ENCODE assay signal across 10 cellular contexts in the genomic region with DNA sequence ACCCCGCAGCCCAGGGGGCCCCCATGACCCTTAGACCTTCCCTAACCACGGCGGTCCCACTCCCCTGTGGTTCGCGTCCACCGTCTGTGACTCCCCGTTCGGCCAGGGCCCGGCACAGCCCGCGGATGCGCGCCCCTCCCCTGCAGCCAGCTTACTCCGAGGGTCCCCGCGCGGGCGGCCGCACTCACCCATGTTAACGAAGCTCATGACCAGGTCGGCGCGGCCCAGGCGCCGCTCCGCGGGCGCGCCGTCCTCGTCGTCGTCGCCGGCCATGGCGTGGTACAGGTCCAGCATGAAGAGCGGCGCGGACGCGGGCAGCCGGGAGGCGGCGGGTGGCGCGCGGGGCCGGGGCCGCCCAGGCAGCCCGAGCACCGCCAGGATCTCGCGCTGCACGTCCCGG. TPM values are rescaled to one million over a fixed set of nuclear protein-coding genes. Genes with fewer than 3 reads are reported as not detected.
A peak's percentile ranks its signal among the peaks of the same experiment; 100 is the strongest.
DNase-seq lines count a peak whose midpoint lies in the region; ATAC-seq, FAIRE-seq and TF ChIP-seq lines count a peak whose summit lies in the region.
"Not testable (repeated sequence)": the region's sequence is repeated elsewhere in the genome, so short reads cannot be mapped to it uniquely, and the experiment has no call there.
"Had no signal": no experiment of that assay in that cellular context is flagged by ENCODE, and none has a peak within 500 bp of the region (broad histone marks: within the 10 kb centered on the region; RNA-seq: fewer than 3 reads in every experiment).

No MANE protein-coding gene starts in this region.

- intact Hi-C loops in activated T-helper 2 cell treated with anti-CD3 and anti-CD28 coated beads, Interferon-gamma antibody, Interleukin-2, Interleukin-4, amounts not matched to agents 10 μg/mL and 5 μg/mL and 100 μg/mL, durations not matched to agents 14 hours and 24 hours and 36 hours (cut with micrococcal nuclease); endothelial cell of umbilical vein (cut with micrococcal nuclease): not testable (repeated sequence)

- not testable (repeated sequence) for H2AFZ ChIP-seq in MM.1S (ENCODE audit: low read length); endothelial cell of umbilical vein (ENCODE audit: low read depth, low read length)

- not testable (repeated sequence) for H3K36me3 ChIP-seq in BLaER1; MM.1S (replicated peaks; ENCODE audit: insufficient read depth, low read length); endothelial cell of umbilical vein (ENCODE audit: control insufficient read depth in 2 of 2, extremely low read depth in 1 of 2, insufficient read depth in 2 of 2, low read length in 2 of 2); small intestine (ENCODE audit: control insufficient read depth in 2 of 2, insufficient read depth in 2 of 2, low read length in 2 of 2)

- H3K36me3 Mint-ChIP-seq in T-cell; activated T-helper 2 cell treated with anti-CD3 and anti-CD28 coated beads, Interferon-gamma antibody, Interleukin-2, Interleukin-4, amounts not matched to agents 10 μg/mL and 5 μg/mL and 100 μg/mL, durations not matched to agents 14 hours and 24 hours and 36 hours (ENCODE audit: low read depth); mesothelial cell of epicardium: not testable (repeated sequence)

- DNase-seq in MM.1S; T-cell; activated T-helper 2 cell treated with anti-CD3 and anti-CD28 coated beads, Interferon-gamma antibody, Interleukin-2, Interleukin-4, amounts not matched to agents 10 μg/mL and 5 μg/mL and 100 μg/mL, durations not matched to agents 14 hours and 24 hours and 36 hours (ENCODE audit: low spot score); endothelial cell of umbilical vein (ENCODE audit: low read depth, low spot score); mesothelial cell of epicardium (ENCODE audit: low spot score in 2 of 2, unreplicated experiment in 2 of 2); small intestine: not testable (repeated sequence)

- H3K9ac ChIP-seq in BLaER1; MM.1S (ENCODE audit: low read length); endothelial cell of umbilical vein (replicated peaks; ENCODE audit: extremely low read depth, insufficient read depth, low read length): not testable (repeated sequence)

- H3K4me2 ChIP-seq in BLaER1 (peak overlapping the region; percentile 74; the same call in 1 of the 2 replicates), MM.1S (ENCODE audit: low read depth, low read length) (peak overlapping the region; percentile 73; the same call in 1 of the 2 replicates)
- not testable (repeated sequence) for H3K4me2 ChIP-seq in endothelial cell of umbilical vein (ENCODE audit: insufficient read depth, low read length)

- H3K27me3 ChIP-seq in BLaER1 = peaks cover 15% of the 10 kb centered on the region
- not testable (repeated sequence) for H3K27me3 ChIP-seq in MM.1S (replicated peaks; ENCODE audit: insufficient read depth, low read length); small intestine (ENCODE audit: control insufficient read depth in 2 of 2, insufficient read depth in 2 of 2, low read length in 2 of 2)
- peaks cover 19 to 31% of the 10 kb centered on the region in 2 experiments for H3K27me3 ChIP-seq in endothelial cell of umbilical vein (ENCODE audit: control insufficient read depth in 2 of 2, insufficient read depth in 2 of 2, low read length in 2 of 2)

- H3K9me2 ChIP-seq in MM.1S (replicated peaks; ENCODE audit: insufficient read depth, low read length) = not testable (repeated sequence)

- peak; percentile 24 for FAIRE-seq in endothelial cell of umbilical vein (lab: Jason Lieb, UNC)
- FAIRE-seq in small intestine (lab: Jason Lieb, UNC) = not testable (repeated sequence)

- not testable (repeated sequence) for TF ChIP-seq POLR2A in endothelial cell of umbilical vein (IDR thresholded peaks at IDR 0.05; ENCODE audit: low read depth, low read length)

- CTCF ChIA-PET in T-cell (lab: Charles Lee) = interaction anchor here in 1 of 2 donors (0.6 kb wide), 1 partner anchor 534 kb away, joined by 4 read pairs; no protein-coding TSS in a partner anchor
- CTCF ChIA-PET in endothelial cell of umbilical vein (lab: Charles Lee) = not testable (repeated sequence)

- TF ChIP-seq CTCF in MM.1S (IDR thresholded peaks at IDR 0.05; ENCODE audit: low read length); endothelial cell of umbilical vein (IDR thresholded peaks at IDR 0.05; ENCODE audit: extremely low read depth in 1 of 2, insufficient read depth in 1 of 2, low read depth in 1 of 2, low read length in 2 of 2); mesothelial cell of epicardium (IDR thresholded peaks at IDR 0.05; ENCODE audit: unreplicated experiment): not testable (repeated sequence)

- POLR2A ChIA-PET in T-cell (lab: Charles Lee) = not testable (repeated sequence)
- POLR2A ChIA-PET in endothelial cell of umbilical vein (lab: Charles Lee) = interaction anchor here (0.6 kb wide), 1 partner anchor 224 kb away, joined by 4 read pairs; no protein-coding TSS in a partner anchor

- not testable (repeated sequence) for H3F3A ChIP-seq in MM.1S (ENCODE audit: insufficient read depth, low read length)

- H3K27ac Mint-ChIP-seq in T-cell; activated T-helper 2 cell treated with anti-CD3 and anti-CD28 coated beads, Interferon-gamma antibody, Interleukin-2, Interleukin-4, amounts not matched to agents 10 μg/mL and 5 μg/mL and 100 μg/mL, durations not matched to agents 14 hours and 24 hours and 36 hours; mesothelial cell of epicardium: not testable (repeated sequence)

- H3K4me3 ChIP-seq in BLaER1; MM.1S (ENCODE audit: low read length); endothelial cell of umbilical vein (replicated peaks in 1 of 3; ENCODE audit: insufficient read depth in 1 of 3, low read depth in 1 of 3, low read length in 3 of 3): not testable (repeated sequence)
- H3K4me3 ChIP-seq in small intestine (ENCODE audit: low read depth in 1 of 2, low read length in 2 of 2) = peak overlapping the region; percentile 57 to 74

- not testable (repeated sequence) for BruUV-seq in endothelial cell of umbilical vein (replicated peaks; lab: Mats Ljungman, UMichigan)

- H3K4me1 ChIP-seq in BLaER1 = peaks cover 43% of the 10 kb centered on the region
- not testable (repeated sequence) for H3K4me1 ChIP-seq in MM.1S (ENCODE audit: low read length); endothelial cell of umbilical vein (ENCODE audit: control insufficient read depth, extremely low read depth, insufficient read depth, low read length); small intestine (ENCODE audit: control insufficient read depth in 2 of 2, insufficient read depth in 1 of 2, low read depth in 1 of 2, low read length in 1 of 2)

- H3K79me2 ChIP-seq in MM.1S (ENCODE audit: low read length) = peaks cover 41% of the 10 kb centered on the region
- not testable (repeated sequence) for H3K79me2 ChIP-seq in endothelial cell of umbilical vein (ENCODE audit: control insufficient read depth, insufficient read depth, low read length)

- H4K20me1 ChIP-seq in BLaER1; MM.1S (ENCODE audit: insufficient read depth, low read length); endothelial cell of umbilical vein (replicated peaks; ENCODE audit: control insufficient read depth, extremely low read depth, insufficient read depth, low read length): not testable (repeated sequence)

- H3K9me3 ChIP-seq in BLaER1; MM.1S (replicated peaks; ENCODE audit: insufficient read depth, low read length); endothelial cell of umbilical vein (replicated peaks; ENCODE audit: control insufficient read depth, insufficient read depth, low read length); small intestine (ENCODE audit: control insufficient read depth, low read depth): not testable (repeated sequence)

- H3K4me1 Mint-ChIP-seq in T-cell = peaks cover 10 to 14% (median 12%) of the 10 kb centered on the region in 3 donors
- H3K4me1 Mint-ChIP-seq in activated T-helper 2 cell treated with anti-CD3 and anti-CD28 coated beads, Interferon-gamma antibody, Interleukin-2, Interleukin-4, amounts not matched to agents 10 μg/mL and 5 μg/mL and 100 μg/mL, durations not matched to agents 14 hours and 24 hours and 36 hours (ENCODE audit: low read depth) = peaks cover 11% of the 10 kb centered on the region
- not testable (repeated sequence) for H3K4me1 Mint-ChIP-seq in mesothelial cell of epicardium

- peak overlapping the region; percentile 28 to 59 (median 49) for H3K4me3 Mint-ChIP-seq in T-cell
- peak overlapping the region; percentile 37 for H3K4me3 Mint-ChIP-seq in activated T-helper 2 cell treated with anti-CD3 and anti-CD28 coated beads, Interferon-gamma antibody, Interleukin-2, Interleukin-4, amounts not matched to agents 10 μg/mL and 5 μg/mL and 100 μg/mL, durations not matched to agents 14 hours and 24 hours and 36 hours (ENCODE audit: low read depth)
- peak overlapping the region; percentile 24 for H3K4me3 Mint-ChIP-seq in mesothelial cell of epicardium

- not testable (repeated sequence) for H3K9me1 ChIP-seq in endothelial cell of umbilical vein (replicated peaks; ENCODE audit: control insufficient read depth, extremely low read depth, insufficient read depth, low read length)

- dilution Hi-C loops in endothelial cell of umbilical vein (cut with MboI; ENCODE audit: extremely low pct_ligation_motif_present, low sequenced_read_pairs) = not testable (repeated sequence)

- 3 to 7% (median 7%) methylated on average over 28 to 53 of the region's 55 CpGs for WGBS in small intestine, 3 donors

- not testable (repeated sequence) for H3K27ac ChIP-seq in BLaER1; MM.1S (ENCODE audit: low read length); endothelial cell of umbilical vein (ENCODE audit: insufficient read depth, low read depth, low read length)
- peak overlapping the region in 1 of 2 donors; percentile 55 for H3K27ac ChIP-seq in small intestine (ENCODE audit: low read depth in 1 of 2, low read length in 1 of 2)

- H3K27me3 Mint-ChIP-seq in T-cell = peaks cover 21 to 28% of the 10 kb centered on the region in 2 donors
- H3K27me3 Mint-ChIP-seq in activated T-helper 2 cell treated with anti-CD3 and anti-CD28 coated beads, Interferon-gamma antibody, Interleukin-2, Interleukin-4, amounts not matched to agents 10 μg/mL and 5 μg/mL and 100 μg/mL, durations not matched to agents 14 hours and 24 hours and 36 hours (ENCODE audit: low read depth) = peaks cover 31% of the 10 kb centered on the region
- peaks cover 76% of the 10 kb centered on the region for H3K27me3 Mint-ChIP-seq in mesothelial cell of epicardium (ENCODE audit: low read depth)

- ATAC-seq in GM19438 (IDR thresholded peaks at IDR 0.05; ENCODE audit: low read depth, unreplicated experiment) = peak; percentile 16
- ATAC-seq in T-cell (replicated peaks in 1 of 4) = not testable (repeated sequence)

- not testable (repeated sequence) for H3K9me3 Mint-ChIP-seq in T-cell; activated T-helper 2 cell treated with anti-CD3 and anti-CD28 coated beads, Interferon-gamma antibody, Interleukin-2, Interleukin-4, amounts not matched to agents 10 μg/mL and 5 μg/mL and 100 μg/mL, durations not matched to agents 14 hours and 24 hours and 36 hours; mesothelial cell of epicardium

RNA-seq across cellular contexts. Expression of gene BMP8B, which starts 0.7 kb away (rescaled TPM):
- total RNA-seq in T-cell (1 to 10 TPM in 1 of 5 donors, under 1 TPM in 4; 0.33 to 1.3 (median 0.76) TPM), endothelial cell of umbilical vein (0.07 TPM in 1 of 2 replicates, not detected in the other), mesothelial cell of epicardium (0.14 to 0.31 TPM (median 0.18 TPM) in 3 replicates)
- 1.8 and 1.9 TPM in 2 replicates for total RNA-seq in activated T-helper 2 cell treated with anti-CD3 and anti-CD28 coated beads, Interferon-gamma antibody, Interleukin-2, Interleukin-4, amounts not matched to agents 10 μg/mL and 5 μg/mL and 100 μg/mL, durations not matched to agents 14 hours and 24 hours and 36 hours
- polyA plus RNA-seq in endothelial cell of umbilical vein (0.03 TPM in 1 of 2 replicates, not detected in the other), small intestine (1 to 10 TPM; 1.0 to 8.1 (median 7.2) TPM)
- 0.01 and 0.03 TPM in 2 replicates for polyA plus RNA-seq in endothelial cell of umbilical vein (2011; cell fraction: cytosol; rRNA removed)
- not detected in 2 replicates for polyA plus RNA-seq in endothelial cell of umbilical vein (2011; cell fraction: nucleus; rRNA removed)
- 0.07 TPM in 2 replicates for polyA plus RNA-seq in endothelial cell of umbilical vein (2012)
- polyA minus RNA-seq in endothelial cell of umbilical vein = not detected in 2 replicates
- 2.9 TPM for polyA minus RNA-seq in endothelial cell of umbilical vein (2011; cell fraction: cytosol; rRNA and poly(A)+ RNA removed)
- not detected in 2 replicates for polyA minus RNA-seq in endothelial cell of umbilical vein (2011; cell fraction: nucleus; rRNA and poly(A)+ RNA removed)

RNA-seq across cellular contexts. Expression of gene OXCT2, which starts 16.8 kb away (rescaled TPM):
- total RNA-seq in T-cell (under 1 TPM; 0.16 to 0.44 (median 0.28) TPM), endothelial cell of umbilical vein (0.48 and 0.60 TPM in 2 replicates), mesothelial cell of epicardium (0.20 to 0.65 TPM (median 0.22 TPM) in 3 replicates)
- 5.5 and 5.6 TPM in 2 replicates for total RNA-seq in activated T-helper 2 cell treated with anti-CD3 and anti-CD28 coated beads, Interferon-gamma antibody, Interleukin-2, Interleukin-4, amounts not matched to agents 10 μg/mL and 5 μg/mL and 100 μg/mL, durations not matched to agents 14 hours and 24 hours and 36 hours
- polyA plus RNA-seq in endothelial cell of umbilical vein (0.84 and 1.0 TPM in 2 replicates), small intestine (1 to 10 TPM; 1.0 to 3.5 (median 3.4) TPM)
- 0.50 and 0.76 TPM in 2 replicates for polyA plus RNA-seq in endothelial cell of umbilical vein (2011; cell fraction: cytosol; rRNA removed)
- 0.45 and 0.62 TPM in 2 replicates for polyA plus RNA-seq in endothelial cell of umbilical vein (2011; cell fraction: nucleus; rRNA removed)
- polyA plus RNA-seq in endothelial cell of umbilical vein (2012) = 1.4 and 1.6 TPM in 2 replicates
- 0.40 TPM in 1 of 2 replicates, not detected in the other for polyA minus RNA-seq in endothelial cell of umbilical vein
- polyA minus RNA-seq in endothelial cell of umbilical vein (2011; cell fraction: cytosol; rRNA and poly(A)+ RNA removed) = not detected
- 0.63 TPM in 1 of 2 replicates, not detected in the other for polyA minus RNA-seq in endothelial cell of umbilical vein (2011; cell fraction: nucleus; rRNA and poly(A)+ RNA removed)
- total RNA-seq: A172, H4 had no signal

RNA-seq across cellular contexts. Expression of gene PPIE, which starts 49.3 kb away (rescaled TPM):
- total RNA-seq in T-cell (10 to 100 TPM; 50.8 to 72.6 (median 58.7) TPM), endothelial cell of umbilical vein (42.6 and 44.4 TPM in 2 replicates), mesothelial cell of epicardium (43.5 to 45.5 TPM (median 45.2 TPM) in 3 replicates)
- 63.0 and 67.6 TPM in 2 replicates for total RNA-seq in activated T-helper 2 cell treated with anti-CD3 and anti-CD28 coated beads, Interferon-gamma antibody, Interleukin-2, Interleukin-4, amounts not matched to agents 10 μg/mL and 5 μg/mL and 100 μg/mL, durations not matched to agents 14 hours and 24 hours and 36 hours
- polyA plus RNA-seq in endothelial cell of umbilical vein (55.7 and 74.9 TPM in 2 replicates), small intestine (10 to 100 TPM; 39.7 to 60.4 (median 50.9) TPM)
- polyA plus RNA-seq in endothelial cell of umbilical vein (2011; cell fraction: cytosol; rRNA removed) = 65.7 and 73.5 TPM in 2 replicates
- 41.0 and 42.9 TPM in 2 replicates for polyA plus RNA-seq in endothelial cell of umbilical vein (2011; cell fraction: nucleus; rRNA removed)
- polyA plus RNA-seq in endothelial cell of umbilical vein (2012) = 44.2 and 48.1 TPM in 2 replicates
- polyA minus RNA-seq in endothelial cell of umbilical vein = 30.0 and 31.7 TPM in 2 replicates
- 14.7 TPM for polyA minus RNA-seq in endothelial cell of umbilical vein (2011; cell fraction: cytosol; rRNA and poly(A)+ RNA removed)
- 12.0 and 13.5 TPM in 2 replicates for polyA minus RNA-seq in endothelial cell of umbilical vein (2011; cell fraction: nucleus; rRNA and poly(A)+ RNA removed)
